Comparison of ENCODE assay signal across 1 cellular context in genomic region chr10:100025528-100026070, GRCh38.
TF ChIP-seq lines count a peak whose summit lies in the region.

No MANE protein-coding gene starts in this region.

TF ChIP-seq in GM23338, 12 proteins besides CTCF, POLR2A, EP300 and RAD21 (continued from another document):
- no peak for TF ChIP-seq REST (IDR thresholded peaks at IDR 0.05; ENCODE audit: unreplicated experiment)
- no peak for TF ChIP-seq ZNF114 (CRISPR knock-in tag; IDR thresholded peaks at IDR 0.05)
TF ChIP-seq in GM23338: peak in this region for 0.
